Comparison of ENCODE assay signal across 1 cellular context in the genomic region with DNA sequence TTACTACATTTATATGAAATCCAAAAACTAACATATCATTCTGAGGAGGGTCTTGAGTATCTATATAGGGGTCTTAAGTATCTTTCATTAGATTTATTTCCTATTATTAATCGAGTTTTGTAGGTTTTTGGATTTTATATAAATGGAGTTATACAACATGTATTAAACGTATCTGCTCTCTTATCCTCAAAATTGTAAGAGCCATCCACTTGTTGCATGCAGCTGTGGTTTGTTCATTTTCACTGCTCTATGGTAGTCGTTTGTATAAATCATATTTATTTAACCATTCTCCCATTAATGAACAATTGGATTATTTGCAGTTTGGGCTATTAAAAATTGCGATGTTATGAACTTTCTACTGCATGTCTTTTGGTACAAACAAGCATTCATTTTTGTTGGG.
TF ChIP-seq lines count a peak whose summit lies in the region.

No MANE protein-coding gene starts in this region.

TF ChIP-seq in H1, 55 proteins besides CTCF, POLR2A, EP300 and RAD21:
- TF ChIP-seq CHD7 (IDR thresholded peaks at IDR 0.05; ENCODE audit: insufficient replicate concordance, low read length) (no peak), RFX5 (IDR thresholded peaks at IDR 0.05; ENCODE audit: borderline replicate concordance, low read depth, low read length) (no peak), SP4 (IDR thresholded peaks at IDR 0.05; ENCODE audit: low read length) (no peak), POLR2AphosphoS5 (IDR thresholded peaks at IDR 0.05; ENCODE audit: low read depth, low read length) (no peak), USF2 (IDR thresholded peaks at IDR 0.05; ENCODE audit: low read length) (no peak), KDM5A (IDR thresholded peaks at IDR 0.05; ENCODE audit: low read length) (no peak), BACH1 (IDR thresholded peaks at IDR 0.05; ENCODE audit: low read length) (no peak), NANOG (IDR thresholded peaks at IDR 0.05; ENCODE audit: insufficient read depth, low read depth, low read length, poor library complexity, severe bottlenecking) (no peak), CEBPB (IDR thresholded peaks at IDR 0.05; ENCODE audit: low read depth, low read length) (no peak), TBP (IDR thresholded peaks at IDR 0.05; ENCODE audit: low read depth, low read length) (no peak), EGR1 (IDR thresholded peaks at IDR 0.05; ENCODE audit: borderline replicate concordance, low read depth, low read length) (no peak), CBX5 (IDR thresholded peaks at IDR 0.05; ENCODE audit: low read depth, low read length) (no peak), GTF2F1 (IDR thresholded peaks at IDR 0.05; ENCODE audit: borderline replicate concordance, low read depth, low read length) (no peak), SAP30 (IDR thresholded peaks at IDR 0.05; ENCODE audit: insufficient read depth, insufficient replicate concordance, low read length) (no peak), CREB1 (IDR thresholded peaks at IDR 0.05) (no peak), EZH2 (IDR thresholded peaks at IDR 0.05; ENCODE audit: low read depth, low read length, severe bottlenecking) (no peak), CBX8 (IDR thresholded peaks at IDR 0.05; ENCODE audit: borderline replicate concordance, low read depth, low read length) (no peak)
- TF ChIP-seq, protein P1, sequence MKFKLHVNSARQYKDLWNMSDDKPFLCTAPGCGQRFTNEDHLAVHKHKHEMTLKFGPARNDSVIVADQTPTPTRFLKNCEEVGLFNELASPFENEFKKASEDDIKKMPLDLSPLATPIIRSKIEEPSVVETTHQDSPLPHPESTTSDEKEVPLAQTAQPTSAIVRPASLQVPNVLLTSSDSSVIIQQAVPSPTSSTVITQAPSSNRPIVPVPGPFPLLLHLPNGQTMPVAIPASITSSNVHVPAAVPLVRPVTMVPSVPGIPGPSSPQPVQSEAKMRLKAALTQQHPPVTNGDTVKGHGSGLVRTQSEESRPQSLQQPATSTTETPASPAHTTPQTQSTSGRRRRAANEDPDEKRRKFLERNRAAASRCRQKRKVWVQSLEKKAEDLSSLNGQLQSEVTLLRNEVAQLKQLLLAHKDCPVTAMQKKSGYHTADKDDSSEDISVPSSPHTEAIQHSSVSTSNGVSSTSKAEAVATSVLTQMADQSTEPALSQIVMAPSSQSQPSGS (IDR thresholded peaks at IDR 0.05; ENCODE audit: low read length): no peak
